In the genomic region with DNA sequence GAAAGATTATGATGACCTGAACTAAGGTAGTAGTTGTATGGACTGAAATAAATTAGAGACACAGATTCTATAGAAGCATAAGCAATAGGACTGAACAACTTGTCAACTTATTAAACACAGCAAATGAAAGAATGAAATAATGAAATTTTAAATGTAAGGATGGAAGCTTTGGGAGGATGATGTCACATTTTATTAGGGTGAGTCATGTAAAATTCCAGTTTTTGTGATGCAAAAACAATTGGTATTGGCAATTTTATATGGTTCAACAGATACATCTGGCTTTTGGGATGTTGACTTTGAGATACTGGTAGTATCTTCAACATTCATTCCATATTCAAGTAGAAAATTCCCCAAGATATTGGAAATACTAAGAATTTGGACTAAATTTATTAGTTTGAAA, we compare ENCODE assay signal across 23 cellular contexts.
"Had no signal": no experiment of that assay in that cellular context is flagged by ENCODE, and none has a peak within 500 bp of the region (broad histone marks: within the 10 kb centered on the region; RNA-seq: fewer than 3 reads in every experiment).

No MANE protein-coding gene starts in this region.

- H3K4me1 ChIP-seq: adrenal gland, breast epithelium had no signal

- H3K27me3 ChIP-seq: adrenal gland, breast epithelium, SJSA1 had no signal

- H3K27ac Mint-ChIP-seq: activated CD4-positive, alpha-beta memory T cell treated with anti-CD3 and anti-CD28 coated beads, Interleukin-2, amount 10 ng/mL, durations not matched to agents 7 days and 5 days; activated naive CD4-positive, alpha-beta T cell treated with anti-CD3 and anti-CD28 coated beads, Interleukin-2, amount 10 ng/mL, durations not matched to agents 7 days and 5 days; activated naive CD8-positive, alpha-beta T cell treated with anti-CD3 and anti-CD28 coated beads, Interleukin-2, amount 10 ng/mL, durations not matched to agents 7 days and 5 days; activated T-cell treated with anti-CD3 and anti-CD28 coated beads, Interleukin-2, amount 50 U/mL, for 72 hours; activated T-helper 2 cell treated with anti-CD3 and anti-CD28 coated beads, Interferon-gamma antibody, Interleukin-2, Interleukin-4, amounts not matched to agents 10 μg/mL and 5 μg/mL and 100 μg/mL, durations not matched to agents 14 hours and 24 hours and 36 hours; T-helper 17 cell had no signal

- H3K4me1 Mint-ChIP-seq: activated CD4-positive, alpha-beta memory T cell treated with anti-CD3 and anti-CD28 coated beads, Interleukin-2, amount 10 ng/mL, durations not matched to agents 7 days and 5 days; activated naive CD4-positive, alpha-beta T cell treated with anti-CD3 and anti-CD28 coated beads, Interleukin-2, amount 10 ng/mL, durations not matched to agents 7 days and 5 days; activated naive CD8-positive, alpha-beta T cell treated with anti-CD3 and anti-CD28 coated beads, Interleukin-2, amount 10 ng/mL, durations not matched to agents 7 days and 5 days; T-helper 17 cell had no signal

- H3K36me3 Mint-ChIP-seq: activated naive CD4-positive, alpha-beta T cell treated with anti-CD3 and anti-CD28 coated beads, Interleukin-2, amount 10 ng/mL, durations not matched to agents 7 days and 5 days; activated naive CD8-positive, alpha-beta T cell treated with anti-CD3 and anti-CD28 coated beads, Interleukin-2, amount 10 ng/mL, durations not matched to agents 7 days and 5 days had no signal

- H3K36me3 ChIP-seq: adrenal gland, breast epithelium, SJSA1 had no signal

- H3K4me3 ChIP-seq: adrenal gland, breast epithelium, SJSA1 had no signal

- DNase-seq: activated CD4-positive, alpha-beta memory T cell treated with anti-CD3 and anti-CD28 coated beads, Interleukin-2, amount 10 ng/mL, durations not matched to agents 7 days and 5 days; activated CD4-positive, alpha-beta T cell treated with anti-CD3 and anti-CD28 coated beads, Interleukin-2, amount 50 U/mL, for 1 hour; activated CD4-positive, CD25-positive, alpha-beta regulatory T cell; activated gamma-delta T cell treated with Interleukin-2 at 50 U/mL for 16 hours; activated naive CD4-positive, alpha-beta T cell treated with anti-CD3 and anti-CD28 coated beads, Interleukin-2, amount 10 ng/mL, durations not matched to agents 7 days and 5 days; activated naive CD8-positive, alpha-beta T cell treated with anti-CD3 and anti-CD28 coated beads, Interleukin-2, amount 10 ng/mL, durations not matched to agents 7 days and 5 days; activated T-cell treated with anti-CD3 and anti-CD28 coated beads, Interleukin-2, amount 50 U/mL, for 72 hours; adrenal gland; anterior cingulate cortex; caudate nucleus; KG1; NCI-H1092; NCI-H1417; NCI-H1930; NCI-H2107; NCI-H510A treated with DMSO at 0.1 percent for 48 hours; SHP77; T-helper 17 cell; T-helper 9 cell had no signal

- H3K4me3 Mint-ChIP-seq: activated CD4-positive, alpha-beta memory T cell treated with anti-CD3 and anti-CD28 coated beads, Interleukin-2, amount 10 ng/mL, durations not matched to agents 7 days and 5 days; activated naive CD4-positive, alpha-beta T cell treated with anti-CD3 and anti-CD28 coated beads, Interleukin-2, amount 10 ng/mL, durations not matched to agents 7 days and 5 days; activated naive CD8-positive, alpha-beta T cell treated with anti-CD3 and anti-CD28 coated beads, Interleukin-2, amount 10 ng/mL, durations not matched to agents 7 days and 5 days; activated T-cell treated with anti-CD3 and anti-CD28 coated beads, Interleukin-2, amount 50 U/mL, for 72 hours; T-helper 17 cell had no signal

- H3K9me3 ChIP-seq: adrenal gland, breast epithelium, SJSA1 had no signal

- H3K27ac ChIP-seq: adrenal gland, breast epithelium, SJSA1, VCaP had no signal

- H3K9me3 Mint-ChIP-seq: activated CD4-positive, alpha-beta memory T cell treated with anti-CD3 and anti-CD28 coated beads, Interleukin-2, amount 10 ng/mL, durations not matched to agents 7 days and 5 days; activated naive CD4-positive, alpha-beta T cell treated with anti-CD3 and anti-CD28 coated beads, Interleukin-2, amount 10 ng/mL, durations not matched to agents 7 days and 5 days; activated naive CD8-positive, alpha-beta T cell treated with anti-CD3 and anti-CD28 coated beads, Interleukin-2, amount 10 ng/mL, durations not matched to agents 7 days and 5 days; activated T-cell treated with anti-CD3 and anti-CD28 coated beads, Interleukin-2, amount 50 U/mL, for 72 hours; activated T-helper 2 cell treated with anti-CD3 and anti-CD28 coated beads, Interferon-gamma antibody, Interleukin-2, Interleukin-4, amounts not matched to agents 10 μg/mL and 5 μg/mL and 100 μg/mL, durations not matched to agents 14 hours and 24 hours and 36 hours had no signal

- ATAC-seq: activated T-cell treated with anti-CD3 and anti-CD28 coated beads, Interleukin-2, amount 50 U/mL, for 72 hours; T-helper 17 cell had no signal

- H3K27me3 Mint-ChIP-seq: activated naive CD4-positive, alpha-beta T cell treated with anti-CD3 and anti-CD28 coated beads, Interleukin-2, amount 10 ng/mL, durations not matched to agents 7 days and 5 days; activated naive CD8-positive, alpha-beta T cell treated with anti-CD3 and anti-CD28 coated beads, Interleukin-2, amount 10 ng/mL, durations not matched to agents 7 days and 5 days; T-helper 17 cell had no signal
